16 cellular contexts compared by ENCODE assay signal in genomic region chr19:5957132-5957531, GRCh38. TPM values are rescaled to one million over a fixed set of nuclear protein-coding genes. Genes with fewer than 3 reads are reported as not detected.
DNase-seq lines count a peak whose midpoint lies in the region; ATAC-seq and TF ChIP-seq lines count a peak whose summit lies in the region.
"Had no signal": no experiment of that assay in that cellular context is flagged by ENCODE, and none has a peak within 500 bp of the region (broad histone marks: within the 10 kb centered on the region; RNA-seq: fewer than 3 reads in every experiment).

No MANE protein-coding gene starts in this region.

- H3K27me3 ChIP-seq in neuronal stem cell (ENCODE audit: control insufficient read depth in 3 of 3, insufficient read depth in 3 of 3, low read depth in 1 of 3, low read length in 3 of 3), result no peaks in the 10 kb centered on the region
- H3K27me3 ChIP-seq: brain microvascular endothelial cell, tibial artery had no signal

- no peak overlapping the region for H3K23ac ChIP-seq in neuronal stem cell (ENCODE audit: low read depth, low read length, poor library complexity)

- no peak overlapping the region for H2AK5ac ChIP-seq in neuronal stem cell (ENCODE audit: low read depth, low read length)

- WGBS in neuronal stem cell (ENCODE audit: extremely low coverage in 2 of 2, insufficient read length in 2 of 2, insufficient replicate concordance in 1 of 2), 2 donors, result no CpG with 5 or more reads among the region's 10 CpGs

- H3K4me3 ChIP-seq in astrocyte of the spinal cord (ENCODE audit: low read depth, low read length) (no peak overlapping the region), neuronal stem cell (ENCODE audit: low read length in 2 of 2) (no peak overlapping the region)
- H3K4me3 ChIP-seq: lung, SK-N-MC, tibial artery had no signal

- H3K4ac ChIP-seq in neuronal stem cell (ENCODE audit: low read length), result no peak overlapping the region

- H4K91ac ChIP-seq in neuronal stem cell (ENCODE audit: low read depth, low read length, poor library complexity), result no peak overlapping the region

- peaks cover 0 to 18% of the 10 kb centered on the region in 2 donors for H3K36me3 ChIP-seq in neuronal stem cell (replicated peaks in 1 of 2; ENCODE audit: control insufficient read depth in 2 of 2, insufficient read depth in 2 of 2, low read length in 2 of 2)
- H3K36me3 ChIP-seq: brain microvascular endothelial cell, tibial artery had no signal

- no peak for ATAC-seq in HG03139 (IDR thresholded peaks at IDR 0.05; ENCODE audit: unreplicated experiment)
- ATAC-seq in stimulated activated naive CD8-positive, alpha-beta T cell treated with anti-CD3 and anti-CD28 coated beads, Interleukin-15, amount 100 ng/mL, for 72 hours, result no peak
- ATAC-seq: activated CD4-positive, CD25-positive, alpha-beta regulatory T cell treated with anti-CD3 and anti-CD28 coated beads, Interleukin-2, amount 50 U/mL, for 24 hours had no signal

- H2BK12ac ChIP-seq in neuronal stem cell (ENCODE audit: low read length), result no peak overlapping the region

- H3K79me1 ChIP-seq in neuronal stem cell (ENCODE audit: low read depth, low read length), result peaks cover 22% of the 10 kb centered on the region

- H3K27ac Mint-ChIP-seq in stimulated activated naive CD8-positive, alpha-beta T cell treated with anti-CD3 and anti-CD28 coated beads, Interleukin-15, amount 100 ng/mL, for 72 hours, result no peak overlapping the region

- no peak overlapping the region for H3K27ac ChIP-seq in neuronal stem cell (replicated peaks; ENCODE audit: low read length)
- H3K27ac ChIP-seq: brain microvascular endothelial cell, SK-N-MC, tibial artery had no signal

- no peak overlapping the region for H3K4me3 Mint-ChIP-seq in stimulated activated naive CD8-positive, alpha-beta T cell treated with anti-CD3 and anti-CD28 coated beads, Interleukin-15, amount 100 ng/mL, for 72 hours

- H2BK5ac ChIP-seq in neuronal stem cell (ENCODE audit: low read length), result no peak overlapping the region

- H3K18ac ChIP-seq in neuronal stem cell (ENCODE audit: low read length), result no peak overlapping the region

- no peaks in the 10 kb centered on the region for H3K9me3 ChIP-seq in neuronal stem cell (replicated peaks in 1 of 2; ENCODE audit: control insufficient read depth in 2 of 2, insufficient read depth in 1 of 2, low read depth in 1 of 2, low read length in 2 of 2)
- H3K9me3 ChIP-seq: Caco-2, tibial artery had no signal

- H4K8ac ChIP-seq in neuronal stem cell (ENCODE audit: low read depth, low read length), result no peak overlapping the region

- H3K9ac ChIP-seq in neuronal stem cell (ENCODE audit: low read depth, low read length, poor library complexity), result peak overlapping the region; percentile 61

- H2BK15ac ChIP-seq in neuronal stem cell (ENCODE audit: low read length), result no peak overlapping the region

- H2AFZ ChIP-seq in neuronal stem cell (ENCODE audit: low read length), result no peak overlapping the region

- no peak for TF ChIP-seq CTCF in astrocyte of the spinal cord (IDR thresholded peaks at IDR 0.05; ENCODE audit: low read depth, low read length)

- H3K14ac ChIP-seq in neuronal stem cell (ENCODE audit: low read length), result no peak overlapping the region

- peaks cover 28 to 42% of the 10 kb centered on the region in 2 donors for H3K4me1 ChIP-seq in neuronal stem cell (ENCODE audit: control insufficient read depth in 2 of 2, insufficient read depth in 1 of 2, low read depth in 1 of 2, low read length in 2 of 2)

- peaks cover 100% of the 10 kb centered on the region for H3K4me1 Mint-ChIP-seq in stimulated activated naive CD8-positive, alpha-beta T cell treated with anti-CD3 and anti-CD28 coated beads, Interleukin-15, amount 100 ng/mL, for 72 hours

- no peaks in the 10 kb centered on the region for H3K27me3 Mint-ChIP-seq in stimulated activated naive CD8-positive, alpha-beta T cell treated with anti-CD3 and anti-CD28 coated beads, Interleukin-15, amount 100 ng/mL, for 72 hours

- H3K9me3 Mint-ChIP-seq in stimulated activated naive CD8-positive, alpha-beta T cell treated with anti-CD3 and anti-CD28 coated beads, Interleukin-15, amount 100 ng/mL, for 72 hours, result no peaks in the 10 kb centered on the region

- in situ Hi-C loops in astrocyte of the spinal cord (cut with HindIII; ENCODE audit: low sequenced_read_pairs), result no loop called here

- peak; percentile 79 for DNase-seq in NCI-H510A treated with DMSO at 0.1 percent for 48 hours (lab: John Stamatoyannopoulos, UW)
- DNase-seq in NCI-H510A (lab: John Stamatoyannopoulos, UW), result no peak
- DNase-seq in NCI-H1417 (lab: John Stamatoyannopoulos, UW), result peak in 2 of 3 experiments; percentile 80 to 91
- DNase-seq in astrocyte of the spinal cord (ENCODE audit: low read depth, low spot score), result peak; percentile 37
- DNase-seq in neuronal stem cell (ENCODE audit: low spot score), result no peak
- DNase-seq in NCI-H345 (lab: John Stamatoyannopoulos, UW), result no peak
- no peak for DNase-seq in stimulated activated naive CD8-positive, alpha-beta T cell treated with anti-CD3 and anti-CD28 coated beads, Interleukin-15, amount 100 ng/mL, for 72 hours
- DNase-seq: activated T-cell treated with anti-CD3 and anti-CD28 coated beads, Interleukin-2, amount 50 U/mL, for 48 hours; brain microvascular endothelial cell; Caco-2; head of caudate nucleus; tibial artery had no signal

- H2BK120ac ChIP-seq in neuronal stem cell (ENCODE audit: low read depth, low read length), result no peak overlapping the region

- H3K4me2 ChIP-seq in neuronal stem cell (ENCODE audit: insufficient read depth, low read length, poor library complexity, severe bottlenecking), result no peak overlapping the region

RNA-seq across cellular contexts. Expression of gene RANBP3, which starts 20.8 kb away (rescaled TPM):
- 112 TPM for polyA plus RNA-seq in neuronal stem cell (2013, experiment 1 of 2)
- 111 TPM for polyA plus RNA-seq in neuronal stem cell (2013, experiment 2 of 2)

RNA-seq across cellular contexts. Expression of gene CAPS, which starts 43.1 kb away (rescaled TPM):
- polyA plus RNA-seq in neuronal stem cell (2013, experiment 1 of 2), result 3.0 TPM
- 3.0 TPM for polyA plus RNA-seq in neuronal stem cell (2013, experiment 2 of 2)

RNA-seq across cellular contexts. Expression of gene VMAC, which starts 52.5 kb away (rescaled TPM):
- polyA plus RNA-seq in neuronal stem cell (2013, experiment 1 of 2), result 2.7 TPM
- polyA plus RNA-seq in neuronal stem cell (2013, experiment 2 of 2), result 2.4 TPM

RNA-seq across cellular contexts. Expression of gene NDUFA11, which starts 53.5 kb away (rescaled TPM):
- polyA plus RNA-seq in neuronal stem cell (2013, experiment 1 of 2), result 244 TPM
- 235 TPM for polyA plus RNA-seq in neuronal stem cell (2013, experiment 2 of 2)

Comparison
In these comparisons a context has a peak if more than half of its experiments do, and no peak if none do; other contexts are left out.
1. DNase-seq: peak in NCI-H510A treated with DMSO at 0.1 percent for 48 hours (single experiment), NCI-H1417 (2 of 3) and astrocyte of the spinal cord (single experiment); none in NCI-H510A (single experiment), neuronal stem cell (single experiment), NCI-H345 (single experiment) and stimulated activated naive CD8-positive, alpha-beta T cell treated with anti-CD3 and anti-CD28 coated beads, Interleukin-15, amount 100 ng/mL, for 72 hours (0 of 2).